ENCODE assay signal across 1 cellular context in the genomic region with DNA sequence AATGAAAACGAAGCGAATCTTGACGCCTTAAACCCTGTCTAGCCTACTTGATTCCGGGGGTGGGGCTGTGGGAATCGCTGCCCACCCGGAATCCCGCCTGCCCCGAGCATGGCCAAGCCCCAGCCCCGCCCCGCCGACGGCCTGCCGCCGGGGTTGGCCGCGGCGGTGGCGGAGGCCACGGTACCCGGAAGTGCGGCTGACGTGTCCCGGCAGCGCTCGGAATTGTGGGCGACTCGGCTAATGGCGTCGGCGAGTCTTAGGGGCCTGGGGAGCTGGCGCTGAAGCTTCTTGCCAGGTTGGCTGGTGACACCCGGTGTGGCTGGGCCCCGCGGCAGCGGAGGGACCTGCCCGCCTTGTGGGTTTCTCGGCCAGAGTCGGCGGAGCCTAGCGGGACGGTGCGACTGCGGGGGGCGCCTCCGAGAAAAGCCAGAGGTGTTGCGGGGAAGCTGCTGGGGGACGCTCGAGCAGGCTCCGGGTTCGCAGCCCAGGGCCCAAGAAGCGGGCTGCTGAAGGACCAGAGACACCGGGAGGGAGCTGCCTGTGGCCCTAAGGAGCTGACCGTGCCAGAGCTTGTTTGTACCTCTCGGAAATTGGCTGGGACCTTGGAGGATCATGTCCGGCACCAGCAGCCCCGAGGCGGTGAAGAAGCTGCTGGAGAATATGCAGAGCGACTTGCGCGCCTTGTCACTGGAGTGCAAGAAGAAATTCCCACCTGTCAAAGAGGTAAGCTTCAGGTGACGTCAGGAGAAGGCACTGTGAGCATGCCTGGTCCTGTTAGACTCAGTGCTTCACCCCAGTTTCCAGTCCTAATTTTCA.
TF ChIP-seq lines count a peak whose summit lies in the region.

Gene MON2, plus strand, starts transcription at position 231 of the 816 bp plus-strand sequence. Its CDS starts 382 bp downstream, at position 613.

TF ChIP-seq in neural cell, 6 proteins besides CTCF, POLR2A, EP300 and RAD21 (continued from another document):
- TF ChIP-seq, protein P1, sequence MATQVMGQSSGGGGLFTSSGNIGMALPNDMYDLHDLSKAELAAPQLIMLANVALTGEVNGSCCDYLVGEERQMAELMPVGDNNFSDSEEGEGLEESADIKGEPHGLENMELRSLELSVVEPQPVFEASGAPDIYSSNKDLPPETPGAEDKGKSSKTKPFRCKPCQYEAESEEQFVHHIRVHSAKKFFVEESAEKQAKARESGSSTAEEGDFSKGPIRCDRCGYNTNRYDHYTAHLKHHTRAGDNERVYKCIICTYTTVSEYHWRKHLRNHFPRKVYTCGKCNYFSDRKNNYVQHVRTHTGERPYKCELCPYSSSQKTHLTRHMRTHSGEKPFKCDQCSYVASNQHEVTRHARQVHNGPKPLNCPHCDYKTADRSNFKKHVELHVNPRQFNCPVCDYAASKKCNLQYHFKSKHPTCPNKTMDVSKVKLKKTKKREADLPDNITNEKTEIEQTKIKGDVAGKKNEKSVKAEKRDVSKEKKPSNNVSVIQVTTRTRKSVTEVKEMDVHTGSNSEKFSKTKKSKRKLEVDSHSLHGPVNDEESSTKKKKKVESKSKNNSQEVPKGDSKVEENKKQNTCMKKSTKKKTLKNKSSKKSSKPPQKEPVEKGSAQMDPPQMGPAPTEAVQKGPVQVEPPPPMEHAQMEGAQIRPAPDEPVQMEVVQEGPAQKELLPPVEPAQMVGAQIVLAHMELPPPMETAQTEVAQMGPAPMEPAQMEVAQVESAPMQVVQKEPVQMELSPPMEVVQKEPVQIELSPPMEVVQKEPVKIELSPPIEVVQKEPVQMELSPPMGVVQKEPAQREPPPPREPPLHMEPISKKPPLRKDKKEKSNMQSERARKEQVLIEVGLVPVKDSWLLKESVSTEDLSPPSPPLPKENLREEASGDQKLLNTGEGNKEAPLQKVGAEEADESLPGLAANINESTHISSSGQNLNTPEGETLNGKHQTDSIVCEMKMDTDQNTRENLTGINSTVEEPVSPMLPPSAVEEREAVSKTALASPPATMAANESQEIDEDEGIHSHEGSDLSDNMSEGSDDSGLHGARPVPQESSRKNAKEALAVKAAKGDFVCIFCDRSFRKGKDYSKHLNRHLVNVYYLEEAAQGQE (IDR thresholded peaks at IDR 0.05; ENCODE audit: borderline replicate concordance): peak; percentile 81
- TF ChIP-seq EZH2 (IDR thresholded peaks at IDR 0.05; ENCODE audit: borderline replicate concordance, insufficient read depth, low read length, poor library complexity, severe bottlenecking): no peak
TF ChIP-seq in neural cell: peak in this region for 4.
